In the genomic region with DNA sequence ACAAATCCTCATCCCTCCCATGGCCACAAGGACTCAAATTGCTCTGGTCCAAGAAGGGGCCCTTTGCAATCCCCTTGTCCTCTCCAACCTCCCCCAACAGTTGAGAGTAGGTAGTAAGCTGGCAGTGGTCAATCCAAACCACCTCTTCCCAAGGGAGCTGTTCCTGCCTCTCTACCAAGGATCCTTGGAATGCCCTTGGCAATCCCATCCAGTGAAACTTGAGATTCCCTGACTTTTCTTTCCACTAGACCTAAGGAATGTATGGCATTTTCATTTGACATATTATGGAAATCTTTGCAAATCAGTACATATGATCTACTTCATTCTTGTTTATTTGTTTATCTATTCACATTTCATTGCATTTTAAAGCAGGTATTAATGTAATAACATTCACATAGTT, we compare ENCODE assay signal across 25 cellular contexts. TPM values are rescaled to one million over a fixed set of nuclear protein-coding genes. Genes with fewer than 3 reads are reported as not detected.
"Had no signal": no experiment of that assay in that cellular context is flagged by ENCODE, and none has a peak within 500 bp of the region (broad histone marks: within the 10 kb centered on the region; RNA-seq: fewer than 3 reads in every experiment).

No MANE protein-coding gene starts in this region.

- H3K36me3 Mint-ChIP-seq: activated naive CD4-positive, alpha-beta T cell treated with anti-CD3 and anti-CD28 coated beads, Interleukin-2, amount 50 U/mL, for 72 hours; naive thymus-derived CD4-positive, alpha-beta T cell; stimulated activated effector memory CD8-positive, alpha-beta T cell treated with anti-CD3 and anti-CD28 coated beads, Interleukin-12 subunit alpha, Interleukin-12 subunit beta, amount 100 ng/mL, for 72 hours had no signal

- H3K4me3 Mint-ChIP-seq: endodermal cell; naive thymus-derived CD4-positive, alpha-beta T cell; neural progenitor cell; stimulated activated effector memory CD8-positive, alpha-beta T cell treated with anti-CD3 and anti-CD28 coated beads, Interleukin-12 subunit alpha, Interleukin-12 subunit beta, amount 100 ng/mL, for 72 hours; type B pancreatic cell had no signal

- H3K4me1 ChIP-seq: neural progenitor cell, prostate gland, testis had no signal

- H3K36me3 ChIP-seq: neural progenitor cell, prostate gland, WERI-Rb-1 had no signal

- DNase-seq: activated CD4-positive, alpha-beta T cell treated with anti-CD3 and anti-CD28 coated beads, Interleukin-2, amount 50 U/mL, for 48 hours; activated gamma-delta T cell treated with Interleukin-2 at 50 U/mL for 16 hours; dorsolateral prefrontal cortex; head of caudate nucleus; left ventricle myocardium superior; naive thymus-derived CD4-positive, alpha-beta T cell; right cardiac atrium; stimulated activated CD4-positive, alpha-beta T cell treated with anti-CD3 and anti-CD28 coated beads, Interleukin-4, amount 100 ng/mL, for 1 hour; T-helper 2 cell; testis; WERI-Rb-1 had no signal

- H3K4me3 ChIP-seq: dorsolateral prefrontal cortex, neural progenitor cell, prostate gland, smooth muscle cell, testis had no signal

- H3K27ac ChIP-seq: dorsolateral prefrontal cortex, epithelial cell of prostate, neural progenitor cell, prostate gland, testis, WERI-Rb-1 had no signal

- H3K27ac Mint-ChIP-seq: activated naive CD4-positive, alpha-beta T cell treated with anti-CD3 and anti-CD28 coated beads, Interleukin-2, amount 50 U/mL, for 72 hours; endodermal cell; naive thymus-derived CD4-positive, alpha-beta T cell; neural progenitor cell; stimulated activated effector memory CD8-positive, alpha-beta T cell treated with anti-CD3 and anti-CD28 coated beads, Interleukin-12 subunit alpha, Interleukin-12 subunit beta, amount 100 ng/mL, for 72 hours; type B pancreatic cell had no signal

- H3K27me3 Mint-ChIP-seq: naive thymus-derived CD4-positive, alpha-beta T cell; type B pancreatic cell had no signal

- H3K9me3 Mint-ChIP-seq: activated naive CD4-positive, alpha-beta T cell treated with anti-CD3 and anti-CD28 coated beads, Interleukin-2, amount 50 U/mL, for 72 hours; neural progenitor cell; stimulated activated effector memory CD8-positive, alpha-beta T cell treated with anti-CD3 and anti-CD28 coated beads, Interleukin-12 subunit alpha, Interleukin-12 subunit beta, amount 100 ng/mL, for 72 hours had no signal

- H3K27me3 ChIP-seq: dorsolateral prefrontal cortex, neural progenitor cell, testis had no signal

- H3K9me3 ChIP-seq: prostate gland, testis had no signal

- H3K4me1 Mint-ChIP-seq: endodermal cell; naive thymus-derived CD4-positive, alpha-beta T cell; stimulated activated effector memory CD8-positive, alpha-beta T cell treated with anti-CD3 and anti-CD28 coated beads, Interleukin-12 subunit alpha, Interleukin-12 subunit beta, amount 100 ng/mL, for 72 hours had no signal

RNA-seq across cellular contexts. Expression of gene RBP2, which starts 4.8 kb away (rescaled TPM):
- total RNA-seq: activated naive CD4-positive, alpha-beta T cell treated with anti-CD3 and anti-CD28 coated beads, Interleukin-2, amount 50 U/mL, for 72 hours; cardiac septum; dorsolateral prefrontal cortex; endodermal cell; fibroblast of lung; frontal cortex; kidney epithelial cell; left ventricle myocardium superior; mononuclear cell; naive thymus-derived CD4-positive, alpha-beta T cell; osteoblast; prostate gland; right cardiac atrium; smooth muscle cell; testis had no signal
- polyA plus RNA-seq: fibroblast of lung; naive thymus-derived CD4-positive, alpha-beta T cell; right cardiac atrium; smooth muscle cell had no signal

RNA-seq across cellular contexts. Expression of gene RBP1, which starts 58.4 kb away (rescaled TPM):
- total RNA-seq: activated naive CD4-positive, alpha-beta T cell treated with anti-CD3 and anti-CD28 coated beads, Interleukin-2, amount 50 U/mL, for 72 hours; naive thymus-derived CD4-positive, alpha-beta T cell had no signal
- polyA plus RNA-seq: naive thymus-derived CD4-positive, alpha-beta T cell had no signal
